8 cellular contexts compared by ENCODE assay signal in genomic region chr5:151095341-151096000, GRCh38. TPM values are rescaled to one million over a fixed set of nuclear protein-coding genes. Genes with fewer than 3 reads are reported as not detected.
DNase-seq lines count a peak whose midpoint lies in the region; ATAC-seq, FAIRE-seq and TF ChIP-seq lines count a peak whose summit lies in the region.

No MANE protein-coding gene starts in this region.

- peaks cover 16% of the 10 kb centered on the region for H3K79me2 ChIP-seq in GM12878 (ENCODE audit: control insufficient read depth, insufficient read depth, low read length)
- H3K79me2 ChIP-seq in mesendoderm (ENCODE audit: control insufficient read depth, insufficient read depth, low read length), result no peaks in the 10 kb centered on the region

- POLR2A ChIA-PET in GM12878 (lab: Charles Lee), result interaction anchor here (0.9 to 8.2 kb wide), 6 partner anchors 15 to 55 kb away, joined by 3 to 222 read pairs (median 4); partner anchors contain the start of gene TNIP1

- no peak overlapping the region for H3K4me3 Mint-ChIP-seq in stimulated activated naive CD8-positive, alpha-beta T cell treated with anti-CD3 and anti-CD28 coated beads, Interleukin-15, Interleukin-2, amounts not matched to agents 100 ng/mL and 50 ng/mL, for 24 hours

- no peak for DNase-seq in stimulated activated naive CD8-positive, alpha-beta T cell treated with anti-CD3 and anti-CD28 coated beads, Interleukin-15, Interleukin-2, amounts not matched to agents 100 U/mL and 50 U/mL, for 24 hours
- DNase-seq in GM12878 (ENCODE audit: low read depth, low spot score) (no peak), mesendoderm (peak; percentile 47), epidermal melanocyte (ENCODE audit: insufficient read length, low spot score) (no peak), SKM-1 (lab: John Stamatoyannopoulos, UW; ENCODE audit: unreplicated experiment) (no peak), NCI-H2196 (lab: John Stamatoyannopoulos, UW; ENCODE audit: unreplicated experiment) (no peak)

- H3K36me3 Mint-ChIP-seq in stimulated activated naive CD8-positive, alpha-beta T cell treated with anti-CD3 and anti-CD28 coated beads, Interleukin-15, Interleukin-2, amounts not matched to agents 100 ng/mL and 50 ng/mL, for 24 hours (ENCODE audit: low read depth), result peaks cover 32% of the 10 kb centered on the region

- H2AFZ ChIP-seq in GM12878 (ENCODE audit: control insufficient read depth, low read depth, low read length), result no peak overlapping the region

- CTCF ChIA-PET in GM12878 (lab: Yijun Ruan, JAX), result interaction anchor here (0.9 to 6.3 kb wide), 5 partner anchors 12 to 47 kb away, joined by 3 to 78 read pairs (median 15); no protein-coding TSS in a partner anchor

- H3K27ac ChIP-seq in GM12878 (ENCODE audit: control insufficient read depth, insufficient read depth) (peak overlapping the region; percentile 98), mesendoderm (ENCODE audit: low read depth, low read length) (no peak overlapping the region)

- H2BK5ac ChIP-seq in mesendoderm (ENCODE audit: low read length), result no peak overlapping the region

- H3K18ac ChIP-seq in mesendoderm (ENCODE audit: low read length), result no peak overlapping the region

- no peak for ATAC-seq in stimulated activated naive CD8-positive, alpha-beta T cell treated with anti-CD3 and anti-CD28 coated beads, Interleukin-15, Interleukin-2, amounts not matched to agents 100 U/mL and 50 U/mL, for 24 hours
- peak; percentile 16 for ATAC-seq in GM12878
- no peak for ATAC-seq in HG03280 (IDR thresholded peaks at IDR 0.05; ENCODE audit: unreplicated experiment)

- no peak overlapping the region for H3K4ac ChIP-seq in mesendoderm (ENCODE audit: low read depth, low read length)

- no peak overlapping the region for H3K23ac ChIP-seq in mesendoderm (ENCODE audit: low read length)

- no peak overlapping the region for H3K56ac ChIP-seq in mesendoderm (ENCODE audit: low read length)

- H3K36me3 ChIP-seq in GM12878 (ENCODE audit: control insufficient read depth in 2 of 2, insufficient read depth in 2 of 2, low read length in 1 of 2) (peaks cover 4 to 13% of the 10 kb centered on the region in 2 experiments; a peak in 3 of 4 replicates), mesendoderm (ENCODE audit: control insufficient read depth, insufficient read depth, low read length) (no peaks in the 10 kb centered on the region)

- no peaks in the 10 kb centered on the region for H3K27me3 ChIP-seq in GM12878 (replicated peaks in 1 of 2; ENCODE audit: control insufficient read depth in 2 of 2, insufficient read depth in 2 of 2, low read length in 1 of 2)
- no peaks in the 10 kb centered on the region for H3K27me3 ChIP-seq in mesendoderm (ENCODE audit: insufficient read depth, low read length, poor library complexity)

- no peaks in the 10 kb centered on the region for H3K27me3 Mint-ChIP-seq in stimulated activated naive CD8-positive, alpha-beta T cell treated with anti-CD3 and anti-CD28 coated beads, Interleukin-15, Interleukin-2, amounts not matched to agents 100 ng/mL and 50 ng/mL, for 24 hours

- peak in 1 of 2 experiments; percentile 26; a peak in 1 of 4 replicates for TF ChIP-seq EP300 in GM12878 (IDR thresholded peaks at IDR 0.05; ENCODE audit: borderline replicate concordance in 1 of 2, control insufficient read depth in 1 of 2, low read depth in 2 of 2, low read length in 2 of 2)

- RAD21 ChIA-PET in GM12878 (lab: Charles Lee; ENCODE audit: unreplicated experiment), result interaction anchor here (1.1 to 5.7 kb wide), 7 partner anchors 11 to 58 kb away, joined by 3 to 94 read pairs (median 4); partner anchors contain the start of gene TNIP1

- peak overlapping the region; percentile 46 for H3K27ac Mint-ChIP-seq in stimulated activated naive CD8-positive, alpha-beta T cell treated with anti-CD3 and anti-CD28 coated beads, Interleukin-15, Interleukin-2, amounts not matched to agents 100 ng/mL and 50 ng/mL, for 24 hours

- no peaks in the 10 kb centered on the region for H4K20me1 ChIP-seq in GM12878 (ENCODE audit: control insufficient read depth, insufficient read depth)

- peaks cover 87% of the 10 kb centered on the region for H3K4me1 Mint-ChIP-seq in stimulated activated naive CD8-positive, alpha-beta T cell treated with anti-CD3 and anti-CD28 coated beads, Interleukin-15, Interleukin-2, amounts not matched to agents 100 ng/mL and 50 ng/mL, for 24 hours (ENCODE audit: low read depth)

- FAIRE-seq in GM12878 (lab: Jason Lieb, UNC), result no peak

- no TSS peak for BruUV-seq in GM12878 (replicated peaks; lab: Mats Ljungman, UMichigan)

- intact Hi-C loops in GM12878 (cut with micrococcal nuclease; ENCODE audit: unreplicated experiment), result no loop called here

- H2AK5ac ChIP-seq in mesendoderm (ENCODE audit: low read length), result no peak overlapping the region

- peak overlapping the region; percentile 87; the same call in 1 of the 2 replicates for H3K4me2 ChIP-seq in GM12878 (ENCODE audit: control insufficient read depth, insufficient read depth)
- no peak overlapping the region for H3K4me2 ChIP-seq in mesendoderm (ENCODE audit: low read length)

- no peak overlapping the region for H4K5ac ChIP-seq in mesendoderm (ENCODE audit: low read length)

- H3K4me1 ChIP-seq in GM12878 (ENCODE audit: control insufficient read depth, insufficient read depth, low read length), result peaks cover 78% of the 10 kb centered on the region
- peaks cover 3% of the 10 kb centered on the region for H3K4me1 ChIP-seq in mesendoderm (ENCODE audit: control insufficient read depth, low read depth, low read length)

- H2BK120ac ChIP-seq in mesendoderm (ENCODE audit: low read depth, low read length), result no peak overlapping the region

- H3K4me3 ChIP-seq in GM12878 (no peak overlapping the region), mesendoderm (ENCODE audit: low read length) (no peak overlapping the region)

- SMC1A ChIA-PET in GM12878 (lab: Charles Lee; ENCODE audit: uncharacterized antibody, unreplicated experiment), result interaction anchor here (0.7 to 6.0 kb wide), 16 partner anchors 11 to 118 kb away, joined by 3 to 125 read pairs (median 4); partner anchors contain the start of gene TNIP1

- TF ChIP-seq POLR2A in GM12878 (IDR thresholded peaks at IDR 0.05; ENCODE audit: low read depth, low read length), result no peak; the same call in 1 of the 2 replicates

- no peak for TF ChIP-seq CTCF in GM12878 (IDR thresholded peaks at IDR 0.05 in 2 of 3, conservative IDR thresholded peaks at IDR 0.05 in 1 of 3; ENCODE audit: control insufficient read depth in 2 of 3, extremely low read depth in 1 of 3, insufficient read depth in 1 of 3, low read depth in 3 of 3, low read length in 3 of 3)

- no peak overlapping the region for H2BK15ac ChIP-seq in mesendoderm (replicated peaks; ENCODE audit: low read depth)

- 61% methylated on average over 5 of the region's 5 CpGs for WGBS in GM12878 (ENCODE audit: insufficient coverage, insufficient replicate concordance, low lambda C conversion rate, missing lambda C conversion rate)
- WGBS in mesendoderm (ENCODE audit: extremely low coverage, insufficient coverage, low lambda C conversion rate), result no CpG with 5 or more reads among the region's 5 CpGs

- H4K8ac ChIP-seq in mesendoderm (ENCODE audit: low read depth, low read length), result no peak overlapping the region

- no peaks in the 10 kb centered on the region for H3K79me1 ChIP-seq in mesendoderm (ENCODE audit: low read length)

- no peaks in the 10 kb centered on the region for H3K9me3 ChIP-seq in GM12878 (replicated peaks; ENCODE audit: control insufficient read depth, insufficient read depth, low read length)

- peak overlapping the region; percentile 69; the same call in 1 of the 2 replicates for H3K9ac ChIP-seq in GM12878 (ENCODE audit: control insufficient read depth, insufficient read depth, low read length)
- H3K9ac ChIP-seq in mesendoderm (ENCODE audit: low read length), result no peak overlapping the region

- TF ChIP-seq RAD21 in GM12878 (IDR thresholded peaks at IDR 0.05; ENCODE audit: insufficient read depth, low read depth, low read length), result no peak

- in situ Hi-C loops in GM12878 (cut with MboI), result no loop called here

- no peaks in the 10 kb centered on the region for H3K9me3 Mint-ChIP-seq in stimulated activated naive CD8-positive, alpha-beta T cell treated with anti-CD3 and anti-CD28 coated beads, Interleukin-15, Interleukin-2, amounts not matched to agents 100 ng/mL and 50 ng/mL, for 24 hours

TF ChIP-seq in GM12878, 131 proteins besides CTCF, POLR2A, EP300 and RAD21 (continues in another document):
- peak; percentile 39 for TF ChIP-seq RELB (IDR thresholded peaks at IDR 0.05; ENCODE audit: low read depth)
- 0 out of 2 replicates have a peak, but pooled peaks have one; percentile 3 for TF ChIP-seq BCL11A (IDR thresholded peaks at IDR 0.05; ENCODE audit: low read depth, low read length)
- 0 out of 2 replicates have a peak, but pooled peaks have one; percentile 8 for TF ChIP-seq NR2F1 (conservative IDR thresholded peaks at IDR 0.05)

RNA-seq across cellular contexts. Expression of gene TNIP1, which starts 14.6 kb away (rescaled TPM):
- total RNA-seq in GM12878 (2013; cell fraction: nucleolus; rRNA removed), result 372 and 425 TPM in 2 replicates
- total RNA-seq in GM12878 (2014; rRNA removed), result 203 and 223 TPM in 2 replicates
- total RNA-seq in GM12878 (2014; rRNA removed; fragmentation: Illumina TruSeq; extraction: Trizol), result 147 and 148 TPM in 2 replicates
- total RNA-seq in GM12878 (2021), result 279 and 289 TPM in 2 replicates
- 132 TPM for polyA plus RNA-seq in GM12878 (2011; ENCODE audit: low read depth)
- polyA plus RNA-seq in GM12878 (2011; rRNA removed), result 156 and 178 TPM in 2 replicates
- 190 and 206 TPM in 2 replicates for polyA plus RNA-seq in GM12878 (2011; cell fraction: cytosol; rRNA removed)
- polyA plus RNA-seq in GM12878 (2011; cell fraction: nucleus; rRNA removed), result 272 and 287 TPM in 2 replicates
- polyA plus RNA-seq in GM12878 (2012), result 262 and 278 TPM in 2 replicates
- polyA plus RNA-seq in GM12878 (2014; fragmentation: Illumina TruSeq; extraction: Trizol), result 107 and 151 TPM in 2 replicates
- 10 to 100 TPM in 1 of 2 experiments, 1 to 10 TPM in 1; 4.4 to 13.7 TPM for polyA plus RNA-seq in GM12878 (2014; fragmentation: Nextera tagmentation; extraction: Ambion mirVana)
- polyA plus RNA-seq in GM12878 (2014; rRNA removed), result 199 and 200 TPM in 2 replicates
- 100 to 1,000 TPM; 112 to 117 TPM for polyA plus RNA-seq in GM12878 (2016; fragmentation: Nextera tagmentation; extraction: Ambion mirVana)
- polyA minus RNA-seq in GM12878 (2011; rRNA and poly(A)+ RNA removed), result 245 and 345 TPM in 2 replicates
- polyA minus RNA-seq in GM12878 (2011; cell fraction: cytosol; rRNA and poly(A)+ RNA removed), result 117 and 134 TPM in 2 replicates
- 165 and 259 TPM in 2 replicates for polyA minus RNA-seq in GM12878 (2011; cell fraction: nucleus; rRNA and poly(A)+ RNA removed)
- polyA plus RNA-seq in mesendoderm (2013, experiment 1 of 2), result 13.7 TPM
- polyA plus RNA-seq in mesendoderm (2013, experiment 2 of 2), result 14.2 TPM
